ENCODE assay signal across 8 cellular contexts in the genomic region with DNA sequence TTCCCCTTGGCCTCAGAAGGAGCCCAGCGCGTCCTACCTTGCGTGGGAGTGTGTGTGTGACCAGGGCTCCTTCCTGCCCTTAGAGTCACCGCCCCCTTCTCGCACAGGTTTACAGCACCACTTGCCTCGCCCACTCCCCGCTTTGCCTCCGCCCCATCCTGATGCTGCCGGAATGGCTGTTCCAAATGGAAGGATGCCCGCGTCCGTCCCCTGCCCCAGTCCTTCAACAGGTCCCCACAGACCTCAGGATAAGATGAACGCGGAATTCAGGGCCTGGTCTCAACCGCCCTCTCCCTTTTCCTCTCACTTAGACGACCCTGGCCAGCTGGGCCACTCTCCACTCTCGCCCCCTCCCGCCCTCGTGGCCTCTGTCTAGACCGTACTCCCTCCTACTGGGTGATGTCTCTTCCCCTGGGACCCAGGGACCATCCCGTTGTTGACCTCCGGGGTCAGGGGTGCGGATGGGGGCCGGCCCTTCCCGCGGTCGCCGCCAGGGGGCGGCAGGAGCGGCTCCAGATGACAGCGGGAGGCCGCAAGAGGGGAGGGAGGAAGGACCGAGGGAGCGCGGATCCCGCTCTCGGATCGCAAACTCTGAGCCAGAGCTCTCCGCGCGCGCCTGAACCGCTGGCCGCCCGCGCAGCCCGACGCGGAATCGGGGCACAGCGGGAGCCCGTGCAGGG. TPM values are rescaled to one million over a fixed set of nuclear protein-coding genes. Genes with fewer than 3 reads are reported as not detected.
DNase-seq lines count a peak whose midpoint lies in the region; ATAC-seq and TF ChIP-seq lines count a peak whose summit lies in the region.

Gene THSD4 (plus strand): TSS at position 585 of the 680 bp plus-strand sequence.

- H2AFZ ChIP-seq in Karpas-422 (ENCODE audit: low read length), result no peak within 1 kb of the TSS

- peak; percentile 87 for ATAC-seq in left lobe of liver

- no peak within 1 kb of the TSS for H3K4me2 ChIP-seq in Karpas-422 (ENCODE audit: low read depth, low read length, poor library complexity, severe bottlenecking)

- H3K27ac Mint-ChIP-seq in HFFc6, result peak within 1 kb of the TSS; percentile 68

- no peaks in the 10 kb centered on the region for H3K27me3 ChIP-seq in Karpas-422 (ENCODE audit: low read length)

- H3K27ac ChIP-seq in coronary artery (peak within 1 kb of the TSS; percentile 42 to 71), Karpas-422 (ENCODE audit: low read length) (no peak within 1 kb of the TSS)

- peaks cover 71% of the 10 kb centered on the region for H3K4me1 Mint-ChIP-seq in HFFc6 (ENCODE audit: low read depth)

- H3K4me3 ChIP-seq in coronary artery (peak within 1 kb of the TSS; percentile 74), Karpas-422 (ENCODE audit: low read length) (no peak within 1 kb of the TSS)

- DNase-seq in GM03348 (ENCODE audit: low spot score) (peak; percentile 94), HFFc6 (peak; percentile 61), NCI-H146 (lab: John Stamatoyannopoulos, UW) (peak; percentile 83), coronary artery (ENCODE audit: low spot score) (no peak), left lobe of liver (ENCODE audit: low spot score) (peak; percentile 84), Karpas-422 (no peak)
- DNase-seq in activated CD4-positive, alpha-beta T cell treated with anti-CD3 and anti-CD28 coated beads for 1 hour, result peak; percentile 19
- DNase-seq in stimulated activated CD4-positive, alpha-beta T cell treated with anti-CD3 and anti-CD28 coated beads, Interleukin-4, amount 100 ng/mL, for 24 hours, result peak; percentile 58

- peaks cover 5% of the 10 kb centered on the region for H3K4me1 ChIP-seq in Karpas-422 (ENCODE audit: low read length)

- H4K20me1 ChIP-seq in Karpas-422 (ENCODE audit: insufficient read depth, low read depth, low read length), result no peaks in the 10 kb centered on the region

- H3K27me3 Mint-ChIP-seq in HFFc6 (ENCODE audit: insufficient read depth), result peaks cover 6% of the 10 kb centered on the region

- H3K79me2 ChIP-seq in Karpas-422 (ENCODE audit: low read length), result no peaks in the 10 kb centered on the region

- TF ChIP-seq CTCF in HFFc6 (IDR thresholded peaks at IDR 0.05) (peak; percentile 98), coronary artery (IDR thresholded peaks at IDR 0.05) (peak; percentile 98)

- H3K36me3 Mint-ChIP-seq in HFFc6 (ENCODE audit: low read depth), result peaks cover 8% of the 10 kb centered on the region; the same call in 1 of the 2 replicates

- no peaks in the 10 kb centered on the region for H3K9me3 ChIP-seq in Karpas-422 (ENCODE audit: low read length)

- no peaks in the 10 kb centered on the region for H3K9me3 Mint-ChIP-seq in HFFc6

- H3K9ac ChIP-seq in Karpas-422 (ENCODE audit: low read length), result no peak within 1 kb of the TSS

- no peaks in the 10 kb centered on the region for H3K36me3 ChIP-seq in Karpas-422 (ENCODE audit: insufficient read depth, low read length)

- H3K9me2 ChIP-seq in Karpas-422 (replicated peaks; ENCODE audit: insufficient read depth, low read length), result no peaks in the 10 kb centered on the region

- peak within 1 kb of the TSS; percentile 89 for H3K4me3 Mint-ChIP-seq in HFFc6

RNA-seq across cellular contexts. Expression of gene THSD4, which starts in this region (rescaled TPM):
- total RNA-seq in HFFc6 (2021; fragmentation: NEBNext Ultra II Directional; extraction: Animal tissue kit (Norgen Biotek cat#: 25700)), result 10 to 100 TPM; 32.7 to 39.1 (median 36.4) TPM
- 19.5 TPM for total RNA-seq in left lobe of liver
- 0.11 TPM in 1 of 2 replicates, not detected in the other for total RNA-seq in Karpas-422 (2014; rRNA removed; shearing (Covaris generic); ENCODE audit: low replicate concordance)

Comparison
In these comparisons a context has a peak if more than half of its experiments do, and no peak if none do; other contexts are left out.
1. RNA of gene THSD4 (total RNA-seq): 32.7 to 39.1 TPM in HFFc6 and 19.5 TPM in left lobe of liver (single experiment); 0.11 TPM in Karpas-422; every median in the first group is over 10 times any median in the second.
2. DNase-seq: peak in GM03348 (single experiment), HFFc6 (single experiment), NCI-H146 (single experiment), activated CD4-positive, alpha-beta T cell treated with anti-CD3 and anti-CD28 coated beads for 1 hour (single experiment), left lobe of liver (single experiment) and stimulated activated CD4-positive, alpha-beta T cell treated with anti-CD3 and anti-CD28 coated beads, Interleukin-4, amount 100 ng/mL, for 24 hours (single experiment); none in coronary artery (single experiment) and Karpas-422 (single experiment).